ENCODE assay signal across 1 cellular context in the genomic region with DNA sequence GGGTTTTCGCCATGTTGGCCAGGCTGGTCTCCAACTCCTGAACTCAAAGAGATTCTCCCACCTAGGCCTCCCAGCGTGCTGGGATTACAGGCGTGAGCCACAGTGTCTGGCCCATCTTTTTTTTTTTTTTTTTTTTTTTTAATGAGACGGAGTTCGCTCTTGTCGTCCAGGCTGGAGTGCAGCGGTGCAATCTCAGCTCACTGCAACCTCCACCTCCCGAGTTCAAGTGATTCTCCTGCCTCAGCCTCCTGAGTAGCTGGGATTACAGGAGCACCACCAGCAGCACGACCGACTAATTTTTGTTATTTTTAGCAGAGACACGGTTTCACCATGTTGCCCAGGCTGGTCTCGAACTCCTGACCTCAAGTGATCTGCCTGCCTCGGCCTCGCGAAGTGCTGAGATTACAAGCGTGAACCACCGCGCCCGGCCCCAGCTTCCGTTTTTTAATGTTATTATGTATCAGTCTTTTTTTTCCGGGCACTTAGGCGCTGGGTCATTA.
TF ChIP-seq lines count a peak whose summit lies in the region.
"Not testable (repeated sequence)": the region's sequence is repeated elsewhere in the genome, so short reads cannot be mapped to it uniquely, and the experiment has no call there.

No MANE protein-coding gene starts in this region.

TF ChIP-seq in K562, 482 proteins besides CTCF, POLR2A, EP300 and RAD21 (continued from another document):
- TF ChIP-seq, protein P1, sequence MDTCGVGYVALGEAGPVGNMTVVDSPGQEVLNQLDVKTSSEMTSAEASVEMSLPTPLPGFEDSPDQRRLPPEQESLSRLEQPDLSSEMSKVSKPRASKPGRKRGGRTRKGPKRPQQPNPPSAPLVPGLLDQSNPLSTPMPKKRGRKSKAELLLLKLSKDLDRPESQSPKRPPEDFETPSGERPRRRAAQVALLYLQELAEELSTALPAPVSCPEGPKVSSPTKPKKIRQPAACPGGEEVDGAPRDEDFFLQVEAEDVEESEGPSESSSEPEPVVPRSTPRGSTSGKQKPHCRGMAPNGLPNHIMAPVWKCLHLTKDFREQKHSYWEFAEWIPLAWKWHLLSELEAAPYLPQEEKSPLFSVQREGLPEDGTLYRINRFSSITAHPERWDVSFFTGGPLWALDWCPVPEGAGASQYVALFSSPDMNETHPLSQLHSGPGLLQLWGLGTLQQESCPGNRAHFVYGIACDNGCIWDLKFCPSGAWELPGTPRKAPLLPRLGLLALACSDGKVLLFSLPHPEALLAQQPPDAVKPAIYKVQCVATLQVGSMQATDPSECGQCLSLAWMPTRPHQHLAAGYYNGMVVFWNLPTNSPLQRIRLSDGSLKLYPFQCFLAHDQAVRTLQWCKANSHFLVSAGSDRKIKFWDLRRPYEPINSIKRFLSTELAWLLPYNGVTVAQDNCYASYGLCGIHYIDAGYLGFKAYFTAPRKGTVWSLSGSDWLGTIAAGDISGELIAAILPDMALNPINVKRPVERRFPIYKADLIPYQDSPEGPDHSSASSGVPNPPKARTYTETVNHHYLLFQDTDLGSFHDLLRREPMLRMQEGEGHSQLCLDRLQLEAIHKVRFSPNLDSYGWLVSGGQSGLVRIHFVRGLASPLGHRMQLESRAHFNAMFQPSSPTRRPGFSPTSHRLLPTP (IDR thresholded peaks at IDR 0.05; ENCODE audit: borderline replicate concordance, extremely low read depth, insufficient read length): peak; percentile 82
- TF ChIP-seq ETV1 (tag; conservative IDR thresholded peaks at IDR 0.05; ENCODE audit: low read depth) (peak; percentile 5; the same call in 1 of the 2 replicates), TOE1 (IDR thresholded peaks at IDR 0.05; ENCODE audit: borderline replicate concordance) (peak; percentile 72), ARNT (IDR thresholded peaks at IDR 0.05) (peak; percentile 45 to 59; a peak in 1 of 4 replicates), CC2D1A (IDR thresholded peaks at IDR 0.05) (0 out of 2 replicates have a peak, but pooled peaks have one; percentile 52), ZNF764 (CRISPR knock-in tag; IDR thresholded peaks at IDR 0.05; ENCODE audit: low read depth) (peak; percentile 53; the same call in 1 of the 2 replicates), FOXP1 (CRISPR knock-in tag; IDR thresholded peaks at IDR 0.05) (0 out of 2 replicates have a peak, but pooled peaks have one; percentile 1), TRIM24 (IDR thresholded peaks at IDR 0.05) (peak in 1 of 2 experiments; percentile 54; a peak in 1 of 4 replicates), MECOM (CRISPR knock-in tag; IDR thresholded peaks at IDR 0.05) (0 out of 2 replicates have a peak, but pooled peaks have one; percentile 37), SMARCA4 (IDR thresholded peaks at IDR 0.05) (peak; percentile 53), GTF2E2 (tag; IDR thresholded peaks at IDR 0.05) (peak; percentile 69; the same call in 1 of the 2 replicates)
- TF ChIP-seq, protein P2, sequence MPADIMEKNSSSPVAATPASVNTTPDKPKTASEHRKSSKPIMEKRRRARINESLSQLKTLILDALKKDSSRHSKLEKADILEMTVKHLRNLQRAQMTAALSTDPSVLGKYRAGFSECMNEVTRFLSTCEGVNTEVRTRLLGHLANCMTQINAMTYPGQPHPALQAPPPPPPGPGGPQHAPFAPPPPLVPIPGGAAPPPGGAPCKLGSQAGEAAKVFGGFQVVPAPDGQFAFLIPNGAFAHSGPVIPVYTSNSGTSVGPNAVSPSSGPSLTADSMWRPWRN (IDR thresholded peaks at IDR 0.05; ENCODE audit: low read depth): peak; percentile 34; the same call in 1 of the 2 replicates
- TF ChIP-seq TOE1 (CRISPR knock-in tag; IDR thresholded peaks at IDR 0.05; ENCODE audit: borderline replicate concordance, low read depth): not testable (repeated sequence)
- TF ChIP-seq, protein P3, sequence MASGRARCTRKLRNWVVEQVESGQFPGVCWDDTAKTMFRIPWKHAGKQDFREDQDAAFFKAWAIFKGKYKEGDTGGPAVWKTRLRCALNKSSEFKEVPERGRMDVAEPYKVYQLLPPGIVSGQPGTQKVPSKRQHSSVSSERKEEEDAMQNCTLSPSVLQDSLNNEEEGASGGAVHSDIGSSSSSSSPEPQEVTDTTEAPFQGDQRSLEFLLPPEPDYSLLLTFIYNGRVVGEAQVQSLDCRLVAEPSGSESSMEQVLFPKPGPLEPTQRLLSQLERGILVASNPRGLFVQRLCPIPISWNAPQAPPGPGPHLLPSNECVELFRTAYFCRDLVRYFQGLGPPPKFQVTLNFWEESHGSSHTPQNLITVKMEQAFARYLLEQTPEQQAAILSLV (tag; IDR thresholded peaks at IDR 0.05): peak; percentile 26; the same call in 1 of the 2 replicates
- TF ChIP-seq, protein P4, sequence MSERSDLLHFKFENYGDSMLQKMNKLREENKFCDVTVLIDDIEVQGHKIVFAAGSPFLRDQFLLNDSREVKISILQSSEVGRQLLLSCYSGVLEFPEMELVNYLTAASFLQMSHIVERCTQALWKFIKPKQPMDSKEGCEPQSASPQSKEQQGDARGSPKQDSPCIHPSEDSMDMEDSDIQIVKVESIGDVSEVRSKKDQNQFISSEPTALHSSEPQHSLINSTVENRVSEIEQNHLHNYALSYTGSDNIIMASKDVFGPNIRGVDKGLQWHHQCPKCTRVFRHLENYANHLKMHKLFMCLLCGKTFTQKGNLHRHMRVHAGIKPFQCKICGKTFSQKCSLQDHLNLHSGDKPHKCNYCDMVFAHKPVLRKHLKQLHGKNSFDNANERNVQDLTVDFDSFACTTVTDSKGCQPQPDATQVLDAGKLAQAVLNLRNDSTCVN (CRISPR knock-in tag; IDR thresholded peaks at IDR 0.05): 0 out of 2 replicates have a peak, but pooled peaks have one; percentile 17
- TF ChIP-seq, protein P5, sequence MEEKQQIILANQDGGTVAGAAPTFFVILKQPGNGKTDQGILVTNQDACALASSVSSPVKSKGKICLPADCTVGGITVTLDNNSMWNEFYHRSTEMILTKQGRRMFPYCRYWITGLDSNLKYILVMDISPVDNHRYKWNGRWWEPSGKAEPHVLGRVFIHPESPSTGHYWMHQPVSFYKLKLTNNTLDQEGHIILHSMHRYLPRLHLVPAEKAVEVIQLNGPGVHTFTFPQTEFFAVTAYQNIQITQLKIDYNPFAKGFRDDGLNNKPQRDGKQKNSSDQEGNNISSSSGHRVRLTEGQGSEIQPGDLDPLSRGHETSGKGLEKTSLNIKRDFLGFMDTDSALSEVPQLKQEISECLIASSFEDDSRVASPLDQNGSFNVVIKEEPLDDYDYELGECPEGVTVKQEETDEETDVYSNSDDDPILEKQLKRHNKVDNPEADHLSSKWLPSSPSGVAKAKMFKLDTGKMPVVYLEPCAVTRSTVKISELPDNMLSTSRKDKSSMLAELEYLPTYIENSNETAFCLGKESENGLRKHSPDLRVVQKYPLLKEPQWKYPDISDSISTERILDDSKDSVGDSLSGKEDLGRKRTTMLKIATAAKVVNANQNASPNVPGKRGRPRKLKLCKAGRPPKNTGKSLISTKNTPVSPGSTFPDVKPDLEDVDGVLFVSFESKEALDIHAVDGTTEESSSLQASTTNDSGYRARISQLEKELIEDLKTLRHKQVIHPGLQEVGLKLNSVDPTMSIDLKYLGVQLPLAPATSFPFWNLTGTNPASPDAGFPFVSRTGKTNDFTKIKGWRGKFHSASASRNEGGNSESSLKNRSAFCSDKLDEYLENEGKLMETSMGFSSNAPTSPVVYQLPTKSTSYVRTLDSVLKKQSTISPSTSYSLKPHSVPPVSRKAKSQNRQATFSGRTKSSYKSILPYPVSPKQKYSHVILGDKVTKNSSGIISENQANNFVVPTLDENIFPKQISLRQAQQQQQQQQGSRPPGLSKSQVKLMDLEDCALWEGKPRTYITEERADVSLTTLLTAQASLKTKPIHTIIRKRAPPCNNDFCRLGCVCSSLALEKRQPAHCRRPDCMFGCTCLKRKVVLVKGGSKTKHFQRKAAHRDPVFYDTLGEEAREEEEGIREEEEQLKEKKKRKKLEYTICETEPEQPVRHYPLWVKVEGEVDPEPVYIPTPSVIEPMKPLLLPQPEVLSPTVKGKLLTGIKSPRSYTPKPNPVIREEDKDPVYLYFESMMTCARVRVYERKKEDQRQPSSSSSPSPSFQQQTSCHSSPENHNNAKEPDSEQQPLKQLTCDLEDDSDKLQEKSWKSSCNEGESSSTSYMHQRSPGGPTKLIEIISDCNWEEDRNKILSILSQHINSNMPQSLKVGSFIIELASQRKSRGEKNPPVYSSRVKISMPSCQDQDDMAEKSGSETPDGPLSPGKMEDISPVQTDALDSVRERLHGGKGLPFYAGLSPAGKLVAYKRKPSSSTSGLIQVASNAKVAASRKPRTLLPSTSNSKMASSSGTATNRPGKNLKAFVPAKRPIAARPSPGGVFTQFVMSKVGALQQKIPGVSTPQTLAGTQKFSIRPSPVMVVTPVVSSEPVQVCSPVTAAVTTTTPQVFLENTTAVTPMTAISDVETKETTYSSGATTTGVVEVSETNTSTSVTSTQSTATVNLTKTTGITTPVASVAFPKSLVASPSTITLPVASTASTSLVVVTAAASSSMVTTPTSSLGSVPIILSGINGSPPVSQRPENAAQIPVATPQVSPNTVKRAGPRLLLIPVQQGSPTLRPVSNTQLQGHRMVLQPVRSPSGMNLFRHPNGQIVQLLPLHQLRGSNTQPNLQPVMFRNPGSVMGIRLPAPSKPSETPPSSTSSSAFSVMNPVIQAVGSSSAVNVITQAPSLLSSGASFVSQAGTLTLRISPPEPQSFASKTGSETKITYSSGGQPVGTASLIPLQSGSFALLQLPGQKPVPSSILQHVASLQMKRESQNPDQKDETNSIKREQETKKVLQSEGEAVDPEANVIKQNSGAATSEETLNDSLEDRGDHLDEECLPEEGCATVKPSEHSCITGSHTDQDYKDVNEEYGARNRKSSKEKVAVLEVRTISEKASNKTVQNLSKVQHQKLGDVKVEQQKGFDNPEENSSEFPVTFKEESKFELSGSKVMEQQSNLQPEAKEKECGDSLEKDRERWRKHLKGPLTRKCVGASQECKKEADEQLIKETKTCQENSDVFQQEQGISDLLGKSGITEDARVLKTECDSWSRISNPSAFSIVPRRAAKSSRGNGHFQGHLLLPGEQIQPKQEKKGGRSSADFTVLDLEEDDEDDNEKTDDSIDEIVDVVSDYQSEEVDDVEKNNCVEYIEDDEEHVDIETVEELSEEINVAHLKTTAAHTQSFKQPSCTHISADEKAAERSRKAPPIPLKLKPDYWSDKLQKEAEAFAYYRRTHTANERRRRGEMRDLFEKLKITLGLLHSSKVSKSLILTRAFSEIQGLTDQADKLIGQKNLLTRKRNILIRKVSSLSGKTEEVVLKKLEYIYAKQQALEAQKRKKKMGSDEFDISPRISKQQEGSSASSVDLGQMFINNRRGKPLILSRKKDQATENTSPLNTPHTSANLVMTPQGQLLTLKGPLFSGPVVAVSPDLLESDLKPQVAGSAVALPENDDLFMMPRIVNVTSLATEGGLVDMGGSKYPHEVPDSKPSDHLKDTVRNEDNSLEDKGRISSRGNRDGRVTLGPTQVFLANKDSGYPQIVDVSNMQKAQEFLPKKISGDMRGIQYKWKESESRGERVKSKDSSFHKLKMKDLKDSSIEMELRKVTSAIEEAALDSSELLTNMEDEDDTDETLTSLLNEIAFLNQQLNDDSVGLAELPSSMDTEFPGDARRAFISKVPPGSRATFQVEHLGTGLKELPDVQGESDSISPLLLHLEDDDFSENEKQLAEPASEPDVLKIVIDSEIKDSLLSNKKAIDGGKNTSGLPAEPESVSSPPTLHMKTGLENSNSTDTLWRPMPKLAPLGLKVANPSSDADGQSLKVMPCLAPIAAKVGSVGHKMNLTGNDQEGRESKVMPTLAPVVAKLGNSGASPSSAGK (IDR thresholded peaks at IDR 0.05): peak; percentile 99
- TF ChIP-seq, protein P6, sequence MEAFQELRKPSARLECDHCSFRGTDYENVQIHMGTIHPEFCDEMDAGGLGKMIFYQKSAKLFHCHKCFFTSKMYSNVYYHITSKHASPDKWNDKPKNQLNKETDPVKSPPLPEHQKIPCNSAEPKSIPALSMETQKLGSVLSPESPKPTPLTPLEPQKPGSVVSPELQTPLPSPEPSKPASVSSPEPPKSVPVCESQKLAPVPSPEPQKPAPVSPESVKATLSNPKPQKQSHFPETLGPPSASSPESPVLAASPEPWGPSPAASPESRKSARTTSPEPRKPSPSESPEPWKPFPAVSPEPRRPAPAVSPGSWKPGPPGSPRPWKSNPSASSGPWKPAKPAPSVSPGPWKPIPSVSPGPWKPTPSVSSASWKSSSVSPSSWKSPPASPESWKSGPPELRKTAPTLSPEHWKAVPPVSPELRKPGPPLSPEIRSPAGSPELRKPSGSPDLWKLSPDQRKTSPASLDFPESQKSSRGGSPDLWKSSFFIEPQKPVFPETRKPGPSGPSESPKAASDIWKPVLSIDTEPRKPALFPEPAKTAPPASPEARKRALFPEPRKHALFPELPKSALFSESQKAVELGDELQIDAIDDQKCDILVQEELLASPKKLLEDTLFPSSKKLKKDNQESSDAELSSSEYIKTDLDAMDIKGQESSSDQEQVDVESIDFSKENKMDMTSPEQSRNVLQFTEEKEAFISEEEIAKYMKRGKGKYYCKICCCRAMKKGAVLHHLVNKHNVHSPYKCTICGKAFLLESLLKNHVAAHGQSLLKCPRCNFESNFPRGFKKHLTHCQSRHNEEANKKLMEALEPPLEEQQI (IDR thresholded peaks at IDR 0.05): peak; percentile 67
